ENCODE assay signal across 8 cellular contexts in genomic region chr10:60942604-60943269, GRCh38. TPM values are rescaled to one million over a fixed set of nuclear protein-coding genes. Genes with fewer than 3 reads are reported as not detected.
DNase-seq lines count a peak whose midpoint lies in the region; ATAC-seq and TF ChIP-seq lines count a peak whose summit lies in the region.

No MANE protein-coding gene starts in this region.

- no peak for TF ChIP-seq CTCF in lung (IDR thresholded peaks at IDR 0.05; ENCODE audit: control extremely low read depth, extremely low read depth)
- no peak for TF ChIP-seq CTCF in testis (IDR thresholded peaks at IDR 0.05)

- peaks cover 15% of the 10 kb centered on the region for H3K36me3 Mint-ChIP-seq in dendritic cell treated with granulocyte-macrophage colony-stimulating factor and Interleukin-4, amounts not matched to agents 40 ng/mL and 50 ng/mL, for 4 days (ENCODE audit: low read depth)

- H3K4me1 ChIP-seq in SJSA1 (replicated peaks) (peaks cover 32% of the 10 kb centered on the region), lung (ENCODE audit: control insufficient read depth in 2 of 2, insufficient read depth in 2 of 2, low read length in 2 of 2) (peaks cover 3 to 5% of the 10 kb centered on the region in 2 donors), testis (peaks cover 12% of the 10 kb centered on the region)

- H3K27ac ChIP-seq in SJSA1 (peak overlapping the region; percentile 99), lung (ENCODE audit: low read depth in 1 of 2, low read length in 1 of 2) (peak overlapping the region; percentile 97 to 99), testis (peak overlapping the region; percentile 89 to 97)

- H3K27ac Mint-ChIP-seq in dendritic cell treated with granulocyte-macrophage colony-stimulating factor and Interleukin-4, amounts not matched to agents 40 ng/mL and 50 ng/mL, for 4 days: peak overlapping the region; percentile 95

- H3K4me1 Mint-ChIP-seq in dendritic cell treated with granulocyte-macrophage colony-stimulating factor and Interleukin-4, amounts not matched to agents 40 ng/mL and 50 ng/mL, for 4 days (ENCODE audit: low read depth): peaks cover 24% of the 10 kb centered on the region

- H3K27me3 ChIP-seq in SJSA1 (replicated peaks) (no peaks in the 10 kb centered on the region), lung (ENCODE audit: control insufficient read depth, insufficient read depth) (no peaks in the 10 kb centered on the region), testis (no peaks in the 10 kb centered on the region)

- WGBS in lung, 2 donors: 1% methylated on average over 13 of the region's 13 CpGs
- WGBS in testis, 2 donors: 0 to 1% methylated on average over 13 of the region's 13 CpGs

- no peaks in the 10 kb centered on the region for H3K9me3 Mint-ChIP-seq in dendritic cell treated with granulocyte-macrophage colony-stimulating factor and Interleukin-4, amounts not matched to agents 40 ng/mL and 50 ng/mL, for 4 days

- H3K27me3 Mint-ChIP-seq in dendritic cell treated with granulocyte-macrophage colony-stimulating factor and Interleukin-4, amounts not matched to agents 40 ng/mL and 50 ng/mL, for 4 days: peaks cover 14% of the 10 kb centered on the region

- H3K36me3 ChIP-seq in SJSA1: peaks cover 22% of the 10 kb centered on the region
- peaks cover 0 to under 1% of the 10 kb centered on the region in 2 donors for H3K36me3 ChIP-seq in lung (ENCODE audit: control insufficient read depth in 2 of 2, insufficient read depth in 2 of 2, low read length in 2 of 2)
- no peaks in the 10 kb centered on the region for H3K36me3 ChIP-seq in testis (ENCODE audit: low read depth, missing control alignments)

- H3K4me3 Mint-ChIP-seq in dendritic cell treated with granulocyte-macrophage colony-stimulating factor and Interleukin-4, amounts not matched to agents 40 ng/mL and 50 ng/mL, for 4 days: peak overlapping the region; percentile 88

- H3K9me3 ChIP-seq in SJSA1 (replicated peaks) (no peaks in the 10 kb centered on the region), lung (ENCODE audit: control insufficient read depth in 2 of 2, insufficient read depth in 1 of 2, low read length in 1 of 2) (no peaks in the 10 kb centered on the region), testis (no peaks in the 10 kb centered on the region)

- intact Hi-C loops in dendritic cell treated with granulocyte-macrophage colony-stimulating factor and Interleukin-4, amounts not matched to agents 40 ng/mL and 50 ng/mL, for 4 days (cut with micrococcal nuclease): loop anchor here (5.0 kb wide), 1 partner anchor 165 kb away; the partner anchor contains the start of gene CDK1
- intact Hi-C loops in testis (cut with DNase I; ENCODE audit: low total_unique reads): loop anchor here (10.0 kb wide), 1 partner anchor 118 kb away; no protein-coding TSS in a partner anchor

- peak; percentile 33 for DNase-seq in SIG-M5 treated with dmso at 0.1 percent for 504 hours (lab: John Stamatoyannopoulos, UW; ENCODE audit: unreplicated experiment)
- no peak for DNase-seq in SIG-M5 (lab: John Stamatoyannopoulos, UW)
- peak; percentile 61 to 73 for DNase-seq in SJSA1 (ENCODE audit: low read depth in 1 of 2, low spot score in 2 of 2)
- DNase-seq in lung (ENCODE audit: low spot score): peak; percentile 51
- peak; percentile 76 for DNase-seq in testis
- DNase-seq in LoVo (ENCODE audit: low spot score): no peak

- peak overlapping the region; percentile 77 for H3K4me3 ChIP-seq in SJSA1
- peak overlapping the region; percentile 75 for H3K4me3 ChIP-seq in lung
- H3K4me3 ChIP-seq in testis: peak overlapping the region; percentile 80 to 91

- TF ChIP-seq POLR2A in testis (IDR thresholded peaks at IDR 0.05): no peak

- ATAC-seq in HG02623 (IDR thresholded peaks at IDR 0.05; ENCODE audit: unreplicated experiment) (peak; percentile 65), lung (ENCODE audit: insufficient read depth, low FRiP score) (no peak)

RNA-seq across cellular contexts. Expression of gene RHOBTB1, which starts 1.2 kb away (rescaled TPM):
- 17.7 and 32.1 TPM in 2 replicates for total RNA-seq in SJSA1 (2014; rRNA removed; shearing (Covaris generic))
- total RNA-seq in lung (10 to 100 TPM; 10.9 to 27.2 TPM), testis (10 to 100 TPM; 44.7 to 47.1 TPM)
- polyA plus RNA-seq in lung (1 to 10 TPM; 4.8 to 5.1 TPM), testis (ENCODE audit: insufficient read depth, low read depth, low replicate concordance) (38.1 TPM)

Comparison
In these comparisons a context has a peak if more than half of its experiments do, and no peak if none do; other contexts are left out.
1. DNase-seq: peak in SIG-M5 treated with dmso at 0.1 percent for 504 hours (single experiment), SJSA1 (2 of 2), lung (single experiment) and testis (single experiment); none in SIG-M5 (single experiment) and LoVo (single experiment).
2. Peak in every context shown above with its lines, with median percentiles within 50 percentile points of each other: H3K27ac ChIP-seq and H3K4me3 ChIP-seq.